ENCODE assay signal across 22 cellular contexts in the genomic region with DNA sequence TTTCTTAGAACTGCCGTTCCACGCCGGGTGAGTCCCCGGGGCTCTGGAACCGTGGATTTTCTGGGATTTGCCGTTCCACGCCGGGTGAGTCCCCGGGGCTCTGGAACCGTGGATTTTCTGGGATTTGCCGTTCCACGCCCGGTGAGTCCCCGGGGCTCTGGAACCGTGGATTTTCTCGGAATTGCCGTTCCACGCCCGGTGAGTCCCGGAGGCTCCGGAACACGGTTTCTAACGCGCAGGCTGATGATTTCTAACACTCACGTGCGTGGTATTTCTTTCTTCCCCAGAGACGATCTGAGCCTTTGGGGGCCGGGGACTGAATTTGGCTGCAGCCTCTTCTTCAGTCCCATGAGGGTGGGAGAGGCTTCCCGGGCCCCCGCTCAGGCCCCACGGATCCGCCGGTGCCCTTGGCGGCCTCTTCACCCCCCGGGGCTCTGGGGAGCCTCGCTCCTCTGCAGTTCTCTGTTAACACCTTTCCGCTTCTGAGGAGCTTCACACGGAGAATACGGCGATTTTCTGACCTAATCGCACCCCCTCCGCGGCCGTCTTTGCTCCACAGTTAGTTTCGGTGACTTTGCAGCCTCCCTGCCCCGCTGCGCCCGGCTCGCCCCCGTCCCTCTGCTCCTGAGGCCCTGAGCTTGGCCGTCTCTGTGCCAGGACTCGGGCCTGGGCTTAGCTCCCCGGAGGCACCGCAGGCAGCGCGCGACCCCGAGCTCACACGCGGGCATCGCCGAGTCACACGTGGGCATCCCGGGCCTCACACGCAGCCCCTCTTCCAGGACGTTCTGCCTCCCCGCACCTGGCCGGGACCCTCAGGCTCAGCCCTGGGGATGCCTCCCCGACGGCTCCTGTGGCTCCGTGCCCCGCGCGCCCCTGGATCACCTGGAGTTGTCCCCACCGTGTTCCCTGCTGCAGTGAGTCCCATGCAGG. TPM values are rescaled to one million over a fixed set of nuclear protein-coding genes. Genes with fewer than 3 reads are reported as not detected.
"Had no signal": no experiment of that assay in that cellular context is flagged by ENCODE, and none has a peak within 500 bp of the region (broad histone marks: within the 10 kb centered on the region; RNA-seq: fewer than 3 reads in every experiment).

No MANE protein-coding gene starts in this region.

- H3K4me3 Mint-ChIP-seq: activated CD4-positive, alpha-beta T cell treated with anti-CD3 and anti-CD28 coated beads, Interleukin-2, amount 10 ng/mL, durations not matched to agents 7 days and 5 days; activated CD8-positive, alpha-beta T cell treated with anti-CD3 and anti-CD28 coated beads for 36 hours; activated naive CD8-positive, alpha-beta T cell treated with anti-CD3 and anti-CD28 coated beads for 36 hours; central memory CD8-positive, alpha-beta T cell; natural killer cell treated with Interleukin-12 subunit alpha and Interleukin-12 subunit beta and Interleukin-15 and Interleukin-18, amount 100 ng/mL, for 72 hours; stimulated activated naive B cell treated with anti-CD40 and anti-IgM and Interleukin-4, amounts not matched to agents 10 μg/mL and 1 μg/mL and 100 μg/mL, for 72 hours; type B pancreatic cell had no signal

- H3K9me3 ChIP-seq: heart left ventricle, left ventricle myocardium inferior, thoracic aorta had no signal

- DNase-seq: activated CD4-positive, alpha-beta T cell treated with anti-CD3 and anti-CD28 coated beads, Interleukin-2, amount 10 ng/mL, durations not matched to agents 7 days and 5 days; activated CD8-positive, alpha-beta T cell treated with anti-CD3 and anti-CD28 coated beads for 36 hours; activated naive CD4-positive, alpha-beta T cell treated with Interleukin-2 at 50 U/mL for 16 hours; activated naive CD8-positive, alpha-beta T cell treated with anti-CD3 and anti-CD28 coated beads for 36 hours; activated T-cell treated with anti-CD3 and anti-CD28 coated beads, Interleukin-2, amount 50 U/mL, for 1 hour; heart left ventricle; left ventricle myocardium inferior; mammary epithelial cell; midbrain; stimulated activated CD4-positive, alpha-beta T cell treated with anti-CD3 and anti-CD28 coated beads, Interleukin-2, amount 100 ng/mL, for 48 hours; stimulated activated CD8-positive, alpha-beta memory T cell treated with anti-CD3 and anti-CD28 coated beads, Interleukin-4, amount 100 ng/mL, for 48 hours; stimulated activated naive B cell treated with anti-CD40 and anti-IgM and Interleukin-4, amounts not matched to agents 10 μg/mL and 1 μg/mL and 100 μg/mL, for 72 hours had no signal

- H3K4me3 ChIP-seq: heart left ventricle, left ventricle myocardium inferior, SK-N-MC, thoracic aorta had no signal

- H3K9me3 Mint-ChIP-seq: activated CD4-positive, alpha-beta T cell treated with anti-CD3 and anti-CD28 coated beads, Interleukin-2, amount 10 ng/mL, durations not matched to agents 7 days and 5 days; activated CD8-positive, alpha-beta T cell treated with anti-CD3 and anti-CD28 coated beads for 36 hours; activated naive CD8-positive, alpha-beta T cell treated with anti-CD3 and anti-CD28 coated beads for 36 hours; central memory CD8-positive, alpha-beta T cell; natural killer cell treated with Interleukin-12 subunit alpha and Interleukin-12 subunit beta and Interleukin-15 and Interleukin-18, amount 100 ng/mL, for 72 hours; type B pancreatic cell had no signal

- H3K27ac ChIP-seq: epithelial cell of prostate, SK-N-MC, thoracic aorta had no signal

- H3K27me3 ChIP-seq: heart left ventricle had no signal

- ATAC-seq: activated CD8-positive, alpha-beta T cell treated with anti-CD3 and anti-CD28 coated beads for 36 hours; heart left ventricle; stimulated activated naive B cell treated with anti-CD40 and anti-IgM and Interleukin-4, amounts not matched to agents 10 μg/mL and 1 μg/mL and 100 μg/mL, for 72 hours had no signal

- H3K27me3 Mint-ChIP-seq: activated CD4-positive, alpha-beta T cell treated with anti-CD3 and anti-CD28 coated beads, Interleukin-2, amount 10 ng/mL, durations not matched to agents 7 days and 5 days; central memory CD8-positive, alpha-beta T cell; natural killer cell treated with Interleukin-12 subunit alpha and Interleukin-12 subunit beta and Interleukin-15 and Interleukin-18, amount 100 ng/mL, for 72 hours; type B pancreatic cell had no signal

- H3K4me1 Mint-ChIP-seq: activated CD4-positive, alpha-beta T cell treated with anti-CD3 and anti-CD28 coated beads, Interleukin-2, amount 10 ng/mL, durations not matched to agents 7 days and 5 days; activated naive CD8-positive, alpha-beta T cell treated with anti-CD3 and anti-CD28 coated beads for 36 hours; central memory CD8-positive, alpha-beta T cell; stimulated activated naive B cell treated with anti-CD40 and anti-IgM and Interleukin-4, amounts not matched to agents 10 μg/mL and 1 μg/mL and 100 μg/mL, for 72 hours had no signal

- H3K36me3 Mint-ChIP-seq: activated naive CD8-positive, alpha-beta T cell treated with anti-CD3 and anti-CD28 coated beads for 36 hours; natural killer cell treated with Interleukin-12 subunit alpha and Interleukin-12 subunit beta and Interleukin-15 and Interleukin-18, amount 100 ng/mL, for 72 hours; stimulated activated naive B cell treated with anti-CD40 and anti-IgM and Interleukin-4, amounts not matched to agents 10 μg/mL and 1 μg/mL and 100 μg/mL, for 72 hours; type B pancreatic cell had no signal

- H3K36me3 ChIP-seq: heart left ventricle, left ventricle myocardium inferior, thoracic aorta had no signal

- H3K27ac Mint-ChIP-seq: activated CD4-positive, alpha-beta T cell treated with anti-CD3 and anti-CD28 coated beads, Interleukin-2, amount 10 ng/mL, durations not matched to agents 7 days and 5 days; activated CD8-positive, alpha-beta T cell treated with anti-CD3 and anti-CD28 coated beads for 36 hours; activated naive CD8-positive, alpha-beta T cell treated with anti-CD3 and anti-CD28 coated beads for 36 hours; natural killer cell treated with Interleukin-12 subunit alpha and Interleukin-12 subunit beta and Interleukin-15 and Interleukin-18, amount 100 ng/mL, for 72 hours; stimulated activated naive B cell treated with anti-CD40 and anti-IgM and Interleukin-4, amounts not matched to agents 10 μg/mL and 1 μg/mL and 100 μg/mL, for 72 hours; type B pancreatic cell had no signal

RNA-seq across cellular contexts. Expression of a gene that starts 7.2 kb away (rescaled TPM):
- total RNA-seq: activated CD4-positive, alpha-beta T cell treated with anti-CD3 and anti-CD28 coated beads, Interleukin-2, amount 10 ng/mL, durations not matched to agents 7 days and 5 days; activated CD8-positive, alpha-beta T cell treated with anti-CD3 and anti-CD28 coated beads for 36 hours; activated naive CD8-positive, alpha-beta T cell treated with anti-CD3 and anti-CD28 coated beads for 36 hours; astrocyte; fibroblast of villous mesenchyme; kidney epithelial cell; mammary epithelial cell; natural killer cell treated with Interleukin-12 subunit alpha and Interleukin-12 subunit beta and Interleukin-15 and Interleukin-18, amount 100 ng/mL, for 72 hours; T-helper 2 cell treated with Interferon-gamma antibody and Interleukin-4, amounts not matched to agents 100 ng/mL and 5 ng/mL, for 36 hours; thoracic aorta had no signal
- polyA plus RNA-seq: mammary epithelial cell had no signal
